11 cellular contexts compared by ENCODE assay signal in the genomic region with DNA sequence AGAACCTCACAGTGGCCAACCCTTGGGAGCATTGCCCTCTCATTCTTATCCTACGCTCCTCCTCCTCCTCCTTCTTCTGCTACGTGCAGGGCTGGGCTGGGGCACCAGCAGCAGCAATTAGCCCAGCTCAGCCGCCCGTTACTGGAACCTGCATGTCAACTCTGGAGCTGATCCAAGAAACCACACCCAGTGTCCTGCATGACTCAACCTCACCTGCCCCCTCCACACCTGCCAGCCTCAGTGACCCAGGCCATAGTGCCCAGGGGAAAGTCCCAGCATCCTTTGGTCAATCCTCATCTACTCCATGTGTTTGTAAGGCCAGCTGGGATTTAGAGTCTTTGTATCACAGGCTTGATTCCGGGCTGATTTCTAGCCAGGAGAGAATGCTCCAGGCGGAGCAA. TPM values are rescaled to one million over a fixed set of nuclear protein-coding genes. Genes with fewer than 3 reads are reported as not detected.
DNase-seq lines count a peak whose midpoint lies in the region; ATAC-seq and TF ChIP-seq lines count a peak whose summit lies in the region.
"Had no signal": no experiment of that assay in that cellular context is flagged by ENCODE, and none has a peak within 500 bp of the region (broad histone marks: within the 10 kb centered on the region; RNA-seq: fewer than 3 reads in every experiment).

No MANE protein-coding gene starts in this region.

- H3F3A ChIP-seq in GM23338 (replicated peaks; ENCODE audit: low read depth): no peaks in the 10 kb centered on the region

- H3K79me2 ChIP-seq in GM23338 (replicated peaks; ENCODE audit: insufficient read depth) (no peaks in the 10 kb centered on the region), parathyroid adenoma (no peaks in the 10 kb centered on the region), Karpas-422 (ENCODE audit: low read length) (no peaks in the 10 kb centered on the region)

- no peaks in the 10 kb centered on the region for H3K9me3 Mint-ChIP-seq in GM23338

- H3K4me3 Mint-ChIP-seq in GM23338: no peak overlapping the region
- H3K4me3 Mint-ChIP-seq: activated CD8-positive, alpha-beta memory T cell treated with anti-CD3 and anti-CD28 coated beads, Interleukin-2, amount 10 ng/mL, durations not matched to agents 7 days and 5 days; IgD-negative memory B cell had no signal

- H3K9ac ChIP-seq in parathyroid adenoma: no peak overlapping the region
- no peak overlapping the region for H3K9ac ChIP-seq in Karpas-422 (ENCODE audit: low read length)

- no peaks in the 10 kb centered on the region for H3K9me2 ChIP-seq in GM23338 (ENCODE audit: insufficient read depth)
- H3K9me2 ChIP-seq in Karpas-422 (replicated peaks; ENCODE audit: insufficient read depth, low read length): no peaks in the 10 kb centered on the region

- no peaks in the 10 kb centered on the region for H3K36me3 Mint-ChIP-seq in GM23338 (ENCODE audit: low read depth)
- H3K36me3 Mint-ChIP-seq: activated CD8-positive, alpha-beta memory T cell treated with anti-CD3 and anti-CD28 coated beads, Interleukin-2, amount 10 ng/mL, durations not matched to agents 7 days and 5 days had no signal

- ATAC-seq in GM23338 (no peak), GM21367 (IDR thresholded peaks at IDR 0.05; ENCODE audit: unreplicated experiment) (no peak)
- ATAC-seq: activated CD8-positive, alpha-beta memory T cell treated with anti-CD3 and anti-CD28 coated beads, Interleukin-2, amount 10 ng/mL, durations not matched to agents 7 days and 5 days had no signal

- no peak overlapping the region for H3K4me3 ChIP-seq in GM23338
- no peak overlapping the region for H3K4me3 ChIP-seq in parathyroid adenoma (ENCODE audit: low read depth, low read length)
- H3K4me3 ChIP-seq in Karpas-422 (ENCODE audit: low read length): no peak overlapping the region

- DNase-seq in GM23338 (ENCODE audit: low spot score) (no peak), NCI-H2196 treated with DMSO at 0.1 percent for 48 hours (lab: John Stamatoyannopoulos, UW; ENCODE audit: unreplicated experiment) (peak; percentile 91), cerebellar cortex (ENCODE audit: low spot score) (peak; percentile 6), epidermal melanocyte (ENCODE audit: insufficient read length, low spot score) (no peak), NCI-H82 treated with DMSO at 0.1 percent for 48 hours (lab: John Stamatoyannopoulos, UW; ENCODE audit: unreplicated experiment) (no peak), Karpas-422 (no peak)
- DNase-seq: activated CD8-positive, alpha-beta memory T cell treated with anti-CD3 and anti-CD28 coated beads, Interleukin-2, amount 10 ng/mL, durations not matched to agents 7 days and 5 days; stimulated activated naive CD4-positive, alpha-beta T cell had no signal

- H4K20me1 ChIP-seq in GM23338 (replicated peaks; ENCODE audit: insufficient read depth) (no peaks in the 10 kb centered on the region), Karpas-422 (ENCODE audit: insufficient read depth, low read depth, low read length) (no peaks in the 10 kb centered on the region)

- H3K4me1 Mint-ChIP-seq in GM23338: peaks cover 11% of the 10 kb centered on the region

- H3K9me3 ChIP-seq in parathyroid adenoma (ENCODE audit: control insufficient read depth, low read length) (no peaks in the 10 kb centered on the region), Karpas-422 (ENCODE audit: low read length) (no peaks in the 10 kb centered on the region)

- H3K27ac Mint-ChIP-seq in GM23338: no peak overlapping the region
- H3K27ac Mint-ChIP-seq: activated CD8-positive, alpha-beta memory T cell treated with anti-CD3 and anti-CD28 coated beads, Interleukin-2, amount 10 ng/mL, durations not matched to agents 7 days and 5 days; IgD-negative memory B cell had no signal

- H3K4me2 ChIP-seq in GM23338 (no peak overlapping the region), parathyroid adenoma (ENCODE audit: low read length) (peak overlapping the region; percentile 13), Karpas-422 (ENCODE audit: low read depth, low read length, poor library complexity, severe bottlenecking) (no peak overlapping the region)

- TF ChIP-seq CTCF in GM23338 (conservative IDR thresholded peaks at IDR 0.05; ENCODE audit: low read depth in 2 of 2) (no peak), parathyroid adenoma (IDR thresholded peaks at IDR 0.05) (no peak)

- H2AFZ ChIP-seq in GM23338: peak overlapping the region; percentile 85
- no peak overlapping the region for H2AFZ ChIP-seq in parathyroid adenoma
- H2AFZ ChIP-seq in Karpas-422 (ENCODE audit: low read length): no peak overlapping the region

- no peaks in the 10 kb centered on the region for H3K36me3 ChIP-seq in GM23338 (ENCODE audit: insufficient read depth)
- no peaks in the 10 kb centered on the region for H3K36me3 ChIP-seq in parathyroid adenoma (ENCODE audit: control insufficient read depth, insufficient read depth, low read length)
- no peaks in the 10 kb centered on the region for H3K36me3 ChIP-seq in Karpas-422 (ENCODE audit: insufficient read depth, low read length)

- H3K27ac ChIP-seq in GM23338 (ENCODE audit: low read depth): no peak overlapping the region
- H3K27ac ChIP-seq in parathyroid adenoma: no peak overlapping the region
- no peak overlapping the region for H3K27ac ChIP-seq in Karpas-422 (ENCODE audit: low read length)

- H3K27me3 ChIP-seq in GM23338 (ENCODE audit: insufficient read depth) (no peaks in the 10 kb centered on the region), parathyroid adenoma (ENCODE audit: control insufficient read depth, insufficient read depth, low read length) (no peaks in the 10 kb centered on the region), Karpas-422 (ENCODE audit: low read length) (no peaks in the 10 kb centered on the region)

- H3K4me1 ChIP-seq in GM23338 (ENCODE audit: insufficient read depth) (peaks cover 4% of the 10 kb centered on the region; the same call in 1 of the 2 replicates), parathyroid adenoma (peaks cover 12% of the 10 kb centered on the region), Karpas-422 (ENCODE audit: low read length) (no peaks in the 10 kb centered on the region)

- H3K27me3 Mint-ChIP-seq in GM23338 (ENCODE audit: insufficient read depth, low read depth, poor library complexity): no peaks in the 10 kb centered on the region

TF ChIP-seq in GM23338, 12 proteins besides CTCF, POLR2A, EP300 and RAD21:
- no peak for TF ChIP-seq EZH2 (IDR thresholded peaks at IDR 0.05; ENCODE audit: low read depth, unreplicated experiment)
- no peak for TF ChIP-seq STAT1 (IDR thresholded peaks at IDR 0.05; ENCODE audit: unreplicated experiment)
- TF ChIP-seq NANOG (IDR thresholded peaks at IDR 0.05; ENCODE audit: borderline replicate concordance): no peak
- no peak for TF ChIP-seq CREB1 (CRISPR knock-in tag; IDR thresholded peaks at IDR 0.05; ENCODE audit: low read depth)
- TF ChIP-seq, protein P1, sequence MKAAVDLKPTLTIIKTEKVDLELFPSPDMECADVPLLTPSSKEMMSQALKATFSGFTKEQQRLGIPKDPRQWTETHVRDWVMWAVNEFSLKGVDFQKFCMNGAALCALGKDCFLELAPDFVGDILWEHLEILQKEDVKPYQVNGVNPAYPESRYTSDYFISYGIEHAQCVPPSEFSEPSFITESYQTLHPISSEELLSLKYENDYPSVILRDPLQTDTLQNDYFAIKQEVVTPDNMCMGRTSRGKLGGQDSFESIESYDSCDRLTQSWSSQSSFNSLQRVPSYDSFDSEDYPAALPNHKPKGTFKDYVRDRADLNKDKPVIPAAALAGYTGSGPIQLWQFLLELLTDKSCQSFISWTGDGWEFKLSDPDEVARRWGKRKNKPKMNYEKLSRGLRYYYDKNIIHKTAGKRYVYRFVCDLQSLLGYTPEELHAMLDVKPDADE (IDR thresholded peaks at IDR 0.05): no peak
- no peak for TF ChIP-seq JUNB (IDR thresholded peaks at IDR 0.05; ENCODE audit: unreplicated experiment)
- no peak for TF ChIP-seq EZH2phosphoT487 (IDR thresholded peaks at IDR 0.05; ENCODE audit: unreplicated experiment)
TF ChIP-seq in GM23338: peak in this region for 0.

RNA-seq across cellular contexts. Expression of a gene that starts 12.6 kb away (rescaled TPM):
- total RNA-seq in GM23338 (2014; rRNA removed; shearing (Covaris generic)): 13.0 and 19.5 TPM in 2 replicates
- polyA plus RNA-seq in GM23338 (2016; fragmentation: Nextera tagmentation; extraction: Ambion mirVana): 10.9 and 12.3 TPM in 2 replicates
- 0.19 and 0.76 TPM in 2 replicates for total RNA-seq in Karpas-422 (2014; rRNA removed; shearing (Covaris generic); ENCODE audit: low replicate concordance)
- polyA plus RNA-seq: IgD-negative memory B cell had no signal

RNA-seq across cellular contexts. Expression of a gene that starts 40.6 kb away (rescaled TPM):
- 61.6 and 80.3 TPM in 2 replicates for total RNA-seq in GM23338 (2014; rRNA removed; shearing (Covaris generic))
- 32.1 and 35.0 TPM in 2 replicates for polyA plus RNA-seq in GM23338 (2016; fragmentation: Nextera tagmentation; extraction: Ambion mirVana)
- total RNA-seq in Karpas-422 (2014; rRNA removed; shearing (Covaris generic); ENCODE audit: low replicate concordance): 49.2 and 50.3 TPM in 2 replicates

Comparison
In these comparisons a context has a peak if more than half of its experiments do, and no peak if none do; other contexts are left out.
1. DNase-seq: peak in NCI-H2196 treated with DMSO at 0.1 percent for 48 hours (single experiment) and cerebellar cortex (single experiment); none in GM23338 (single experiment), epidermal melanocyte (single experiment), NCI-H82 treated with DMSO at 0.1 percent for 48 hours (single experiment) and Karpas-422 (single experiment).